30 cellular contexts compared by ENCODE assay signal in the genomic region with DNA sequence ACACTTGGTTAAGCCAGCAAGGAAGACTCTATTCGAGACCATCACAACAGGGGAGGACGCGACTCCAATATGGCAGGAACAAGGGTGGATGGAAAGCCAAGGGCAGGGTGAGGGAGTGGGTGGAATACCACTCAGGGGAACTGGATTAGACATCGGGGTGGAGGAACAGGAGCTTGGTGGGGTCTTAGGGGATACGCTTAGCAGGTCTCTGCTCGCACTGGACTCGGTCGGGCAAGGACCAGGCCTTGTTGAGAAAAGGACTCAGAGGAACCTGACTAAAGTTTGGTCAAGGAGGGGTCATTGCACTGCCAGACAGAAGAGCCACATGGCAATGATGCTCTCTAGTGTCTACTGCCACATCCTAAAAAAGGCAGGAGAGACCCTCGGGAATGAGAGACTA.
"Had no signal": no experiment of that assay in that cellular context is flagged by ENCODE, and none has a peak within 500 bp of the region (broad histone marks: within the 10 kb centered on the region; RNA-seq: fewer than 3 reads in every experiment).

No MANE protein-coding gene starts in this region.

- H3K4me3 ChIP-seq: ascending aorta, breast epithelium, colonic mucosa, esophagus squamous epithelium, gastroesophageal sphincter had no signal

- H3K36me3 Mint-ChIP-seq: brain had no signal

- H3K4me1 ChIP-seq: ascending aorta, breast epithelium, colonic mucosa had no signal

- H3K27me3 Mint-ChIP-seq: activated B cell treated with CpG ODN at 0.5 μM for 24 hours; activated CD8-positive, alpha-beta T cell treated with anti-CD3 and anti-CD28 coated beads for 36 hours; activated naive CD4-positive, alpha-beta T cell treated with anti-CD3 and anti-CD28 coated beads, Interleukin-2, amount 10 ng/mL, durations not matched to agents 7 days and 5 days; activated naive CD8-positive, alpha-beta T cell treated with anti-CD3 and anti-CD28 coated beads, Interleukin-2, amount 10 ng/mL, durations not matched to agents 7 days and 5 days; brain; T-helper 17 cell had no signal

- H3K27ac Mint-ChIP-seq: activated B cell treated with CpG ODN at 0.5 μM for 24 hours; activated CD8-positive, alpha-beta T cell treated with anti-CD3 and anti-CD28 coated beads for 36 hours; activated naive CD4-positive, alpha-beta T cell treated with anti-CD3 and anti-CD28 coated beads, Interleukin-2, amount 10 ng/mL, durations not matched to agents 7 days and 5 days; activated naive CD4-positive, alpha-beta T cell treated with anti-CD3 and anti-CD28 coated beads, Interleukin-2, amount 50 U/mL, for 72 hours; activated naive CD8-positive, alpha-beta T cell treated with anti-CD3 and anti-CD28 coated beads, Interleukin-2, amount 10 ng/mL, durations not matched to agents 7 days and 5 days; activated T-helper 2 cell treated with anti-CD3 and anti-CD28 coated beads, Interferon-gamma antibody, Interleukin-2, Interleukin-4, amounts not matched to agents 10 μg/mL and 5 μg/mL and 100 μg/mL, durations not matched to agents 14 hours and 24 hours and 36 hours; brain; T-helper 17 cell; T-helper 2 cell treated with Interferon-gamma antibody and Interleukin-4, amounts not matched to agents 5 μg/mL and 100 μg/mL, for 36 hours had no signal

- H3K9me3 ChIP-seq: ascending aorta, breast epithelium, colonic mucosa, esophagus squamous epithelium, gastroesophageal sphincter had no signal

- FAIRE-seq: endometrium, endothelial cell of umbilical vein had no signal

- H3K27me3 ChIP-seq: ascending aorta, breast epithelium, colonic mucosa, esophagus squamous epithelium, gastroesophageal sphincter had no signal

- ATAC-seq: activated CD4-positive, CD25-positive, alpha-beta regulatory T cell treated with anti-CD3 and anti-CD28 coated beads, Interleukin-2, amount 50 U/mL, for 24 hours; activated CD8-positive, alpha-beta T cell treated with anti-CD3 and anti-CD28 coated beads for 36 hours; activated naive CD4-positive, alpha-beta T cell treated with anti-CD3 and anti-CD28 coated beads, Interleukin-2, amount 50 U/mL, for 72 hours; activated T-cell treated with anti-CD3 and anti-CD28 coated beads, Interleukin-2, amount 50 U/mL, for 4 hours; gastroesophageal sphincter; T-helper 17 cell had no signal

- H3K4me3 Mint-ChIP-seq: activated B cell treated with CpG ODN at 0.5 μM for 24 hours; activated CD8-positive, alpha-beta T cell treated with anti-CD3 and anti-CD28 coated beads for 36 hours; activated naive CD4-positive, alpha-beta T cell treated with anti-CD3 and anti-CD28 coated beads, Interleukin-2, amount 10 ng/mL, durations not matched to agents 7 days and 5 days; activated naive CD8-positive, alpha-beta T cell treated with anti-CD3 and anti-CD28 coated beads, Interleukin-2, amount 10 ng/mL, durations not matched to agents 7 days and 5 days; activated T-cell treated with anti-CD3 and anti-CD28 coated beads, Interleukin-2, amount 50 U/mL, for 4 hours; brain; T-helper 17 cell; T-helper 2 cell treated with Interferon-gamma antibody and Interleukin-4, amounts not matched to agents 5 μg/mL and 100 μg/mL, for 36 hours had no signal

- H3K9me3 Mint-ChIP-seq: activated B cell treated with CpG ODN at 0.5 μM for 24 hours; activated CD8-positive, alpha-beta T cell treated with anti-CD3 and anti-CD28 coated beads for 36 hours; activated naive CD4-positive, alpha-beta T cell treated with anti-CD3 and anti-CD28 coated beads, Interleukin-2, amount 10 ng/mL, durations not matched to agents 7 days and 5 days; activated naive CD4-positive, alpha-beta T cell treated with anti-CD3 and anti-CD28 coated beads, Interleukin-2, amount 50 U/mL, for 72 hours; activated naive CD8-positive, alpha-beta T cell treated with anti-CD3 and anti-CD28 coated beads, Interleukin-2, amount 10 ng/mL, durations not matched to agents 7 days and 5 days; activated T-cell treated with anti-CD3 and anti-CD28 coated beads, Interleukin-2, amount 50 U/mL, for 4 hours; activated T-helper 2 cell treated with anti-CD3 and anti-CD28 coated beads, Interferon-gamma antibody, Interleukin-2, Interleukin-4, amounts not matched to agents 10 μg/mL and 5 μg/mL and 100 μg/mL, durations not matched to agents 14 hours and 24 hours and 36 hours; T-helper 2 cell treated with Interferon-gamma antibody and Interleukin-4, amounts not matched to agents 5 μg/mL and 100 μg/mL, for 36 hours had no signal

- H3K36me3 ChIP-seq: breast epithelium, colonic mucosa, WERI-Rb-1 had no signal

- DNase-seq: activated B cell treated with CpG ODN at 0.5 μM for 24 hours; activated CD4-positive, alpha-beta T cell treated with anti-CD3 and anti-CD28 coated beads for 48 hours; activated CD4-positive, alpha-beta T cell treated with anti-CD3 and anti-CD28 coated beads, Interleukin-2, amount 50 U/mL, for 1 hour; activated CD4-positive, alpha-beta T cell treated with anti-CD3 and anti-CD28 coated beads, Interleukin-2, amount 50 U/mL, for 48 hours; activated CD8-positive, alpha-beta memory T cell treated with anti-CD3 and anti-CD28 coated beads for 24 hours; activated CD8-positive, alpha-beta T cell treated with anti-CD3 and anti-CD28 coated beads for 36 hours; activated effector memory CD4-positive, alpha-beta T cell treated with anti-CD3 and anti-CD28 coated beads, Interleukin-2, amount 50 U/mL, for 16 hours; activated naive CD4-positive, alpha-beta T cell treated with anti-CD3 and anti-CD28 coated beads, Interleukin-2, amount 10 ng/mL, durations not matched to agents 7 days and 5 days; activated naive CD8-positive, alpha-beta T cell treated with anti-CD3 and anti-CD28 coated beads, Interleukin-2, amount 10 ng/mL, durations not matched to agents 7 days and 5 days; activated T-cell treated with anti-CD3 and anti-CD28 coated beads, Interleukin-2, amount 50 U/mL, for 4 hours; cerebellar nuclear complex; colonic mucosa; effector CD8-positive, alpha-beta T cell; esophagus squamous epithelium; foreskin melanocyte; T-helper 1 cell; T-helper 17 cell; T1000; WERI-Rb-1 had no signal

- H3K27ac ChIP-seq: ascending aorta, breast epithelium, colonic mucosa, epithelial cell of prostate, esophagus squamous epithelium, gastroesophageal sphincter, WERI-Rb-1 had no signal
